In the genomic region with DNA sequence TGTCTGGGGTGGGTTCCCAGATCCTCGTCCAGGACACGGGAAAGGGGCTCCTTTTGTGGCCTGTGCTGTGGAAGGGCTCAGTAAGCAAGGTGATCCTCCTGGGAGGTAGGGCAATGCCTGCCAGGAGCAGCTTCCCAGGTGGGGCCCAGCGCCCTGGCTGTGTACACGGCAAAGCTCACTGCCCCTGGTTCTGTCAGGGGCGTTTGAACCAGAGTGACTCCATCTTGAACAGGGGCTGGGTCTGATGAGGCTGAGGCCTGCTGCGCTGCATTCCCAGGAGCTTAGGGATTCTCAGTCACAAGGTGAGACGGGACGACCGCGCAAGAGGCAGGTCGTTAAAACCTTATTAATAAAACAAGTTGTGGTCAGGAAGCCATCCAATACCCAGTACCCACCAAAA, we compare ENCODE assay signal across 20 cellular contexts.
"Had no signal": no experiment of that assay in that cellular context is flagged by ENCODE, and none has a peak within 500 bp of the region (broad histone marks: within the 10 kb centered on the region; RNA-seq: fewer than 3 reads in every experiment).

No MANE protein-coding gene starts in this region.

- H3K4me3 Mint-ChIP-seq: activated CD4-positive, alpha-beta memory T cell treated with anti-CD3 and anti-CD28 coated beads for 36 hours; activated CD4-positive, alpha-beta T cell treated with anti-CD3 and anti-CD28 coated beads for 36 hours; activated CD8-positive, alpha-beta memory T cell treated with anti-CD3 and anti-CD28 coated beads, Interleukin-2, amount 10 ng/mL, durations not matched to agents 7 days and 5 days; activated naive CD4-positive, alpha-beta T cell treated with anti-CD3 and anti-CD28 coated beads, Interleukin-2, amount 50 U/mL, for 24 hours; activated T-cell treated with anti-CD3 and anti-CD28 coated beads, Interleukin-2, amount 50 U/mL, for 24 hours; memory B cell; nephron progenitor cell; T-helper 17 cell had no signal

- H3K27ac Mint-ChIP-seq: activated CD4-positive, alpha-beta memory T cell treated with anti-CD3 and anti-CD28 coated beads for 36 hours; activated CD4-positive, alpha-beta T cell treated with anti-CD3 and anti-CD28 coated beads for 36 hours; activated CD8-positive, alpha-beta memory T cell treated with anti-CD3 and anti-CD28 coated beads, Interleukin-2, amount 10 ng/mL, durations not matched to agents 7 days and 5 days; activated naive CD4-positive, alpha-beta T cell treated with anti-CD3 and anti-CD28 coated beads, Interleukin-2, amount 50 U/mL, for 24 hours; activated T-cell treated with anti-CD3 and anti-CD28 coated beads, Interleukin-2, amount 50 U/mL, for 24 hours; memory B cell; nephron progenitor cell; T-helper 17 cell had no signal

- ATAC-seq: activated CD4-positive, alpha-beta T cell treated with anti-CD3 and anti-CD28 coated beads for 36 hours; activated CD8-positive, alpha-beta memory T cell treated with anti-CD3 and anti-CD28 coated beads, Interleukin-2, amount 10 ng/mL, durations not matched to agents 7 days and 5 days; T-helper 17 cell had no signal

- H3K4me1 ChIP-seq: adrenal gland, uterus had no signal

- H3K9me3 Mint-ChIP-seq: activated CD4-positive, alpha-beta memory T cell treated with anti-CD3 and anti-CD28 coated beads for 36 hours; activated naive CD4-positive, alpha-beta T cell treated with anti-CD3 and anti-CD28 coated beads, Interleukin-2, amount 50 U/mL, for 24 hours; memory B cell had no signal

- H3K4me3 ChIP-seq: adrenal gland, esophagus muscularis mucosa, hepatocyte, sigmoid colon, tibial artery, uterus had no signal

- H3K4me1 Mint-ChIP-seq: activated CD4-positive, alpha-beta T cell treated with anti-CD3 and anti-CD28 coated beads for 36 hours; activated CD8-positive, alpha-beta memory T cell treated with anti-CD3 and anti-CD28 coated beads, Interleukin-2, amount 10 ng/mL, durations not matched to agents 7 days and 5 days; activated naive CD4-positive, alpha-beta T cell treated with anti-CD3 and anti-CD28 coated beads, Interleukin-2, amount 50 U/mL, for 24 hours had no signal

- H3K36me3 ChIP-seq: adrenal gland, esophagus muscularis mucosa, left lung, sigmoid colon, tibial artery, uterus had no signal

- DNase-seq: activated CD4-positive, alpha-beta memory T cell treated with anti-CD3 and anti-CD28 coated beads for 36 hours; activated CD4-positive, alpha-beta T cell treated with anti-CD3 and anti-CD28 coated beads for 36 hours; activated CD8-positive, alpha-beta memory T cell treated with anti-CD3 and anti-CD28 coated beads, Interleukin-2, amount 10 ng/mL, durations not matched to agents 7 days and 5 days; activated effector memory CD4-positive, alpha-beta T cell treated with Interleukin-2 at 50 U/mL for 16 hours; activated T-cell treated with anti-CD3 and anti-CD28 coated beads, Interleukin-2, amount 50 U/mL, for 24 hours; adrenal gland; caudate nucleus; islet precursor cell; nephron progenitor cell; sigmoid colon; stimulated activated CD4-positive, alpha-beta T cell treated with anti-CD3 and anti-CD28 coated beads, Interleukin-12 subunit alpha, Interleukin-12 subunit beta, amount 100 ng/mL, for 4 hours; stimulated activated CD4-positive, alpha-beta T cell treated with anti-CD3 and anti-CD28 coated beads, Interleukin-2, amount 100 ng/mL, for 24 hours; T-helper 17 cell; tibial artery; uterus had no signal

- H3K27me3 Mint-ChIP-seq: activated CD4-positive, alpha-beta T cell treated with anti-CD3 and anti-CD28 coated beads for 36 hours; activated CD8-positive, alpha-beta memory T cell treated with anti-CD3 and anti-CD28 coated beads, Interleukin-2, amount 10 ng/mL, durations not matched to agents 7 days and 5 days; activated naive CD4-positive, alpha-beta T cell treated with anti-CD3 and anti-CD28 coated beads, Interleukin-2, amount 50 U/mL, for 24 hours; activated T-cell treated with anti-CD3 and anti-CD28 coated beads, Interleukin-2, amount 50 U/mL, for 24 hours had no signal

- H3K36me3 Mint-ChIP-seq: activated CD4-positive, alpha-beta memory T cell treated with anti-CD3 and anti-CD28 coated beads for 36 hours; activated CD8-positive, alpha-beta memory T cell treated with anti-CD3 and anti-CD28 coated beads, Interleukin-2, amount 10 ng/mL, durations not matched to agents 7 days and 5 days; activated naive CD4-positive, alpha-beta T cell treated with anti-CD3 and anti-CD28 coated beads, Interleukin-2, amount 50 U/mL, for 24 hours; memory B cell had no signal

- H3K27me3 ChIP-seq: adrenal gland, esophagus muscularis mucosa, hepatocyte, left lung, sigmoid colon, uterus had no signal

- H3K9me3 ChIP-seq: adrenal gland, esophagus muscularis mucosa, left lung, sigmoid colon, tibial artery, uterus had no signal

- H3K27ac ChIP-seq: adrenal gland, sigmoid colon, tibial artery, uterus had no signal
